In genomic region chr2:191811807-191812602, GRCh38 we compare ENCODE assay signal across 8 cellular contexts. TPM values are rescaled to one million over a fixed set of nuclear protein-coding genes. Genes with fewer than 3 reads are reported as not detected.
DNase-seq lines count a peak whose midpoint lies in the region; ATAC-seq and TF ChIP-seq lines count a peak whose summit lies in the region.

No MANE protein-coding gene starts in this region.

- ATAC-seq in GM19395 (IDR thresholded peaks at IDR 0.05; ENCODE audit: unreplicated experiment) (peak; percentile 91), HG03520 (IDR thresholded peaks at IDR 0.05; ENCODE audit: unreplicated experiment) (peak; percentile 80), GM21367 (IDR thresholded peaks at IDR 0.05; ENCODE audit: unreplicated experiment) (no peak)

- H3K27ac ChIP-seq in parathyroid adenoma = no peak overlapping the region

- TF ChIP-seq CTCF in parathyroid adenoma (IDR thresholded peaks at IDR 0.05) = peak; percentile 58

- H3K9me3 ChIP-seq in parathyroid adenoma (ENCODE audit: control insufficient read depth, low read length) = no peaks in the 10 kb centered on the region

- H3K79me2 ChIP-seq in parathyroid adenoma = no peaks in the 10 kb centered on the region

- H3K36me3 Mint-ChIP-seq in activated naive CD4-positive, alpha-beta T cell treated with anti-CD3 and anti-CD28 coated beads for 36 hours (ENCODE audit: low read depth) = no peaks in the 10 kb centered on the region

- no peak overlapping the region for H3K4me3 Mint-ChIP-seq in activated naive CD4-positive, alpha-beta T cell treated with anti-CD3 and anti-CD28 coated beads for 36 hours

- H2AFZ ChIP-seq in parathyroid adenoma = peak overlapping the region; percentile 38

- peak overlapping the region; percentile 43 for H3K4me2 ChIP-seq in parathyroid adenoma (ENCODE audit: low read length)

- H3K27ac Mint-ChIP-seq in activated naive CD4-positive, alpha-beta T cell treated with anti-CD3 and anti-CD28 coated beads for 36 hours = no peak overlapping the region

- no peak overlapping the region for H3K4me3 ChIP-seq in parathyroid adenoma (ENCODE audit: low read depth, low read length)

- intact Hi-C loops in activated naive CD4-positive, alpha-beta T cell treated with anti-CD3 and anti-CD28 coated beads for 36 hours (cut with micrococcal nuclease) = loop anchor here (1.0 to 10.0 kb wide), 3 partner anchors 257 to 647 kb away; no protein-coding TSS in a partner anchor

- H3K27me3 ChIP-seq in parathyroid adenoma (ENCODE audit: control insufficient read depth, insufficient read depth, low read length) = no peaks in the 10 kb centered on the region

- H3K9ac ChIP-seq in parathyroid adenoma = no peak overlapping the region

- peak; percentile 64 for DNase-seq in DMS153 (lab: John Stamatoyannopoulos, UW)
- peak; percentile 79 for DNase-seq in NCI-H748 (lab: John Stamatoyannopoulos, UW; ENCODE audit: unreplicated experiment)
- DNase-seq in activated naive CD4-positive, alpha-beta T cell treated with anti-CD3 and anti-CD28 coated beads for 36 hours = peak; percentile 69
- peak; percentile 61 for DNase-seq in glomerular endothelial cell (ENCODE audit: extremely low read depth, low read depth, low spot score)

- CTCF ChIA-PET in activated naive CD4-positive, alpha-beta T cell treated with anti-CD3 and anti-CD28 coated beads for 36 hours (lab: Charles Lee) = interaction anchor here (0.6 to 3.6 kb wide), 17 partner anchors 14 to 482 kb away, joined by 3 to 50 read pairs (median 5); no protein-coding TSS in a partner anchor

- no peaks in the 10 kb centered on the region for H3K4me1 Mint-ChIP-seq in activated naive CD4-positive, alpha-beta T cell treated with anti-CD3 and anti-CD28 coated beads for 36 hours (ENCODE audit: low read depth)

- H3K9me3 Mint-ChIP-seq in activated naive CD4-positive, alpha-beta T cell treated with anti-CD3 and anti-CD28 coated beads for 36 hours = no peaks in the 10 kb centered on the region

- H3K27me3 Mint-ChIP-seq in activated naive CD4-positive, alpha-beta T cell treated with anti-CD3 and anti-CD28 coated beads for 36 hours (ENCODE audit: low read depth) = peaks cover 7% of the 10 kb centered on the region

- H3K36me3 ChIP-seq in parathyroid adenoma (ENCODE audit: control insufficient read depth, insufficient read depth, low read length) = no peaks in the 10 kb centered on the region

- H3K4me1 ChIP-seq in parathyroid adenoma = no peaks in the 10 kb centered on the region

RNA-seq across cellular contexts. Expression of gene CAVIN2, which starts 34.9 kb away (rescaled TPM):
- not detected for total RNA-seq in activated naive CD4-positive, alpha-beta T cell treated with anti-CD3 and anti-CD28 coated beads for 36 hours
- 240 and 291 TPM in 2 replicates for total RNA-seq in glomerular endothelial cell

Comparison
In these comparisons a context has a peak if more than half of its experiments do, and no peak if none do; other contexts are left out.
1. RNA of gene CAVIN2, which starts 34.9 kb away (total RNA-seq): 240 to 291 TPM in glomerular endothelial cell; not detected in activated naive CD4-positive, alpha-beta T cell treated with anti-CD3 and anti-CD28 coated beads for 36 hours; every median in the first group is over 100 times any median in the second.
2. Peak in every context shown above with its lines, with median percentiles within 50 percentile points of each other: DNase-seq.